Comparison of ENCODE assay signal across 10 cellular contexts in genomic region chr21:15061284-15061683, GRCh38. TPM values are rescaled to one million over a fixed set of nuclear protein-coding genes. Genes with fewer than 3 reads are reported as not detected.
DNase-seq lines count a peak whose midpoint lies in the region; ATAC-seq and TF ChIP-seq lines count a peak whose summit lies in the region.
"Had no signal": no experiment of that assay in that cellular context is flagged by ENCODE, and none has a peak within 500 bp of the region (broad histone marks: within the 10 kb centered on the region; RNA-seq: fewer than 3 reads in every experiment).

No MANE protein-coding gene starts in this region.

- intact Hi-C loops in CD14-positive monocyte (cut with micrococcal nuclease) (loop anchor here (5.0 to 10.0 kb wide), 4 partner anchors 161 to 424 kb away; no protein-coding TSS in a partner anchor), natural killer cell (cut with micrococcal nuclease) (loop anchor here (2.0 to 10.0 kb wide), 3 partner anchors 422 to 671 kb away; no protein-coding TSS in a partner anchor)

- H3K27me3 Mint-ChIP-seq in CD14-positive monocyte (ENCODE audit: low read depth in 3 of 3) (peaks cover 0 to 4% (median 0%) of the 10 kb centered on the region in 3 donors), natural killer cell (ENCODE audit: low read depth in 2 of 2) (no peaks in the 10 kb centered on the region)

- H3K27ac ChIP-seq in HUES6 (ENCODE audit: low read depth, low read length) (no peak overlapping the region), brain microvascular endothelial cell (peak overlapping the region; percentile 2)

- peak overlapping the region in 5 of 7 donors; percentile 9 to 75 (median 66) for H3K27ac Mint-ChIP-seq in CD14-positive monocyte
- peak overlapping the region; percentile 82 to 84 for H3K27ac Mint-ChIP-seq in natural killer cell

- peak overlapping the region; percentile 62; the same call in 1 of the 2 replicates for H3K4me3 ChIP-seq in HUES6 (ENCODE audit: low read depth, low read length)
- H3K4me3 ChIP-seq in brain microvascular endothelial cell (ENCODE audit: low read depth, low read length) = peak overlapping the region; percentile 7

- TF ChIP-seq CTCF in CD14-positive monocyte (IDR thresholded peaks at IDR 0.05) = no peak
- TF ChIP-seq CTCF in brain microvascular endothelial cell (IDR thresholded peaks at IDR 0.05; ENCODE audit: low read depth, low read length, missing control alignments) = no peak
- TF ChIP-seq CTCF in natural killer cell (IDR thresholded peaks at IDR 0.05) = no peak

- H3K9me3 Mint-ChIP-seq in CD14-positive monocyte = no peaks in the 10 kb centered on the region
- no peaks in the 10 kb centered on the region for H3K9me3 Mint-ChIP-seq in natural killer cell

- ATAC-seq in natural killer cell (no peak), GM18868 (IDR thresholded peaks at IDR 0.05; ENCODE audit: unreplicated experiment) (no peak)
- ATAC-seq: sciatic nerve had no signal

- H3K27me3 ChIP-seq in HUES6 (ENCODE audit: control insufficient read depth, insufficient read depth, low read length) (peaks cover 5% of the 10 kb centered on the region; the same call in 1 of the 2 replicates), brain microvascular endothelial cell (replicated peaks) (no peaks in the 10 kb centered on the region)

- H3K36me3 Mint-ChIP-seq in CD14-positive monocyte (peaks cover 0 to 6% of the 10 kb centered on the region in 2 donors), natural killer cell (no peaks in the 10 kb centered on the region)

- H3K4me1 Mint-ChIP-seq in CD14-positive monocyte = peaks cover 78% of the 10 kb centered on the region
- H3K4me1 Mint-ChIP-seq in natural killer cell = peaks cover 66 to 67% of the 10 kb centered on the region in 2 donors

- H3K9ac ChIP-seq in HUES6 (ENCODE audit: low read length) = peak overlapping the region; percentile 2

- H3K9me3 ChIP-seq in HUES6 (ENCODE audit: control insufficient read depth, insufficient read depth, low read depth, low read length) = no peaks in the 10 kb centered on the region

- DNase-seq in CD14-positive monocyte (ENCODE audit: low spot score) (no peak), brain microvascular endothelial cell (no peak), natural killer cell (no peak), activated gamma-delta T cell (lab: John Stamatoyannopoulos, UW) (no peak), ecto neural progenitor cell (ENCODE audit: low spot score) (no peak), mucosa of gallbladder (ENCODE audit: low spot score) (no peak)
- DNase-seq: activated CD8-positive, alpha-beta memory T cell treated with anti-CD3 and anti-CD28 coated beads, Interleukin-2, amount 50 U/mL, for 4 hours had no signal

- in situ Hi-C loops in brain microvascular endothelial cell (cut with HindIII; ENCODE audit: low pct_ligation_motif_present, low sequenced_read_pairs) = no loop called here

- peaks cover 59% of the 10 kb centered on the region for H3K4me1 ChIP-seq in HUES6 (ENCODE audit: control insufficient read depth, insufficient read depth, low read length)

- H3K4me3 Mint-ChIP-seq in CD14-positive monocyte = peak overlapping the region; percentile 91 to 98
- peak overlapping the region; percentile 1 for H3K4me3 Mint-ChIP-seq in natural killer cell

- H3K36me3 ChIP-seq in HUES6 (ENCODE audit: control insufficient read depth, insufficient read depth, low read length) (no peaks in the 10 kb centered on the region), brain microvascular endothelial cell (replicated peaks) (peaks cover 6% of the 10 kb centered on the region)

RNA-seq across cellular contexts. Expression of gene NRIP1, which starts 3.5 kb away (rescaled TPM):
- 10 to 100 TPM; 23.5 to 28.2 TPM for polyA plus RNA-seq in CD14-positive monocyte
- total RNA-seq in natural killer cell = 10 to 100 TPM; 42.4 to 46.8 (median 42.6) TPM
- total RNA-seq in mucosa of gallbladder = 34.4 TPM
